8 cellular contexts compared by ENCODE assay signal in genomic region chr9:124940894-124941688, GRCh38. TPM values are rescaled to one million over a fixed set of nuclear protein-coding genes. Genes with fewer than 3 reads are reported as not detected.
DNase-seq lines count a peak whose midpoint lies in the region; ATAC-seq and TF ChIP-seq lines count a peak whose summit lies in the region.

TSS of gene GOLGA1 (minus strand) at chr9:124941083. CDS start at chr9:124938711, 2,372 bp downstream.

- TF ChIP-seq CTCF in epithelial cell of proximal tubule (conservative IDR thresholded peaks at IDR 0.05; ENCODE audit: low read depth, low read length): no peak

- TF ChIP-seq EP300 in Ishikawa (IDR thresholded peaks at IDR 0.05; ENCODE audit: borderline replicate concordance): peak; percentile 54; the same call in 1 of the 2 replicates

- peak; percentile 90 for DNase-seq in DMS153 (lab: John Stamatoyannopoulos, UW)
- peak; percentile 58 for DNase-seq in OCI-M2 (lab: John Stamatoyannopoulos, UW; ENCODE audit: unreplicated experiment)
- peak; percentile 94 for DNase-seq in activated T-cell treated with anti-CD3 and anti-CD28 coated beads, Interleukin-2, amount 50 U/mL, for 1 hour
- DNase-seq in epithelial cell of proximal tubule (ENCODE audit: low read depth): peak; percentile 33
- DNase-seq in mucosa of gallbladder (ENCODE audit: low spot score): peak; percentile 96
- DNase-seq in stimulated activated CD8-positive, alpha-beta memory T cell treated with anti-CD3 and anti-CD28 coated beads, Interleukin-4, amount 100 ng/mL, for 24 hours (ENCODE audit: low read depth): peak; percentile 88

- peak; percentile 3; the same call in 1 of the 2 replicates for TF ChIP-seq RAD21 in Ishikawa (IDR thresholded peaks at IDR 0.05; ENCODE audit: low read depth)

- H3K4me3 ChIP-seq in epithelial cell of proximal tubule (ENCODE audit: low read depth, low read length): peak within 1 kb of the TSS; percentile 82

- peak; percentile 72 for ATAC-seq in GM21576 (IDR thresholded peaks at IDR 0.05; ENCODE audit: unreplicated experiment)

TF ChIP-seq in Ishikawa, 13 proteins besides CTCF, POLR2A, EP300 and RAD21:
- TF ChIP-seq NFIC (IDR thresholded peaks at IDR 0.05): no peak; the same call in 1 of the 2 replicates
- no peak; the same call in 1 of the 2 replicates for TF ChIP-seq YY1 (IDR thresholded peaks at IDR 0.05; ENCODE audit: low read depth)
- no peak for TF ChIP-seq TEAD4 (IDR thresholded peaks at IDR 0.05)
- peak; percentile 75 for TF ChIP-seq MAX (IDR thresholded peaks at IDR 0.05)
- TF ChIP-seq EGR1 (IDR thresholded peaks at IDR 0.05): peak; percentile 26; the same call in 1 of the 2 replicates
- TF ChIP-seq USF1 (IDR thresholded peaks at IDR 0.05): no peak
- TF ChIP-seq ZBTB7A (IDR thresholded peaks at IDR 0.05; ENCODE audit: low read depth): no peak
- TF ChIP-seq TCF12 (IDR thresholded peaks at IDR 0.05; ENCODE audit: low read depth): peak; percentile 79
- peak; percentile 92 for TF ChIP-seq TAF1 (IDR thresholded peaks at IDR 0.05; ENCODE audit: low read depth)
- no peak for TF ChIP-seq REST (IDR thresholded peaks at IDR 0.05; ENCODE audit: low read depth)
- TF ChIP-seq CREB1 (IDR thresholded peaks at IDR 0.05; ENCODE audit: low read depth): peak; percentile 90
- no peak for TF ChIP-seq FOXM1 (IDR thresholded peaks at IDR 0.05; ENCODE audit: borderline replicate concordance, low read depth)
- TF ChIP-seq CEBPB (IDR thresholded peaks at IDR 0.05): no peak
TF ChIP-seq in Ishikawa: peak in this region for 5.

RNA-seq across cellular contexts. Expression of gene GOLGA1, which starts in this region (rescaled TPM):
- 5.4 and 26.0 TPM in 2 replicates for total RNA-seq in epithelial cell of proximal tubule
- total RNA-seq in mucosa of gallbladder: 23.3 TPM

Comparison
In these comparisons a context has a peak if more than half of its experiments do, and no peak if none do; other contexts are left out.
1. Peak in every context shown above with its lines: DNase-seq, ATAC-seq and H3K4me3 ChIP-seq.
2. DNase-seq: peak in every context shown above with its lines; median percentile 96 in mucosa of gallbladder; 94 in activated T-cell treated with anti-CD3 and anti-CD28 coated beads, Interleukin-2, amount 50 U/mL, for 1 hour; 90 in DMS153; 88 in stimulated activated CD8-positive, alpha-beta memory T cell treated with anti-CD3 and anti-CD28 coated beads, Interleukin-4, amount 100 ng/mL, for 24 hours; 58 in OCI-M2; 33 in epithelial cell of proximal tubule.